ENCODE assay signal across 12 cellular contexts in genomic region chr10:82736305-82736704, GRCh38.
DNase-seq lines count a peak whose midpoint lies in the region.
"Had no signal": no experiment of that assay in that cellular context is flagged by ENCODE, and none has a peak within 500 bp of the region (broad histone marks: within the 10 kb centered on the region; RNA-seq: fewer than 3 reads in every experiment).

No MANE protein-coding gene starts in this region.

- H2AFZ ChIP-seq in neuronal stem cell (ENCODE audit: low read length) = peak overlapping the region; percentile 11
- H2AFZ ChIP-seq: GM23248 had no signal

- H3K18ac ChIP-seq in neuronal stem cell (ENCODE audit: low read length) = no peak overlapping the region

- no peaks in the 10 kb centered on the region for H3K9me3 ChIP-seq in BLaER1
- no peaks in the 10 kb centered on the region for H3K9me3 ChIP-seq in neuronal stem cell (replicated peaks in 1 of 2; ENCODE audit: control insufficient read depth in 2 of 2, insufficient read depth in 1 of 2, low read depth in 1 of 2, low read length in 2 of 2)

- H2BK5ac ChIP-seq in neuronal stem cell (ENCODE audit: low read length) = no peak overlapping the region

- H3K23ac ChIP-seq in neuronal stem cell (ENCODE audit: low read depth, low read length, poor library complexity) = no peak overlapping the region

- no peak overlapping the region for H2AK5ac ChIP-seq in neuronal stem cell (ENCODE audit: low read depth, low read length)

- H2BK120ac ChIP-seq in neuronal stem cell (ENCODE audit: low read depth, low read length) = no peak overlapping the region

- H3K14ac ChIP-seq in neuronal stem cell (ENCODE audit: low read length) = no peak overlapping the region

- H3K4me1 ChIP-seq in BLaER1 (peaks cover 13% of the 10 kb centered on the region; the same call in 1 of the 2 replicates), neuronal stem cell (ENCODE audit: control insufficient read depth in 2 of 2, insufficient read depth in 1 of 2, low read depth in 1 of 2, low read length in 2 of 2) (peaks cover 3 to 4% of the 10 kb centered on the region in 2 donors)

- no peak overlapping the region for H4K91ac ChIP-seq in neuronal stem cell (ENCODE audit: low read depth, low read length, poor library complexity)

- no peaks in the 10 kb centered on the region for H4K20me1 ChIP-seq in BLaER1

- peak overlapping the region; percentile 62 for H3K4me2 ChIP-seq in BLaER1
- no peak overlapping the region for H3K4me2 ChIP-seq in neuronal stem cell (ENCODE audit: insufficient read depth, low read length, poor library complexity, severe bottlenecking)

- no peak overlapping the region for H3K27ac ChIP-seq in BLaER1
- no peak overlapping the region for H3K27ac ChIP-seq in neuronal stem cell (replicated peaks; ENCODE audit: low read length)
- H3K27ac ChIP-seq: 22Rv1, GM23248 had no signal

- no peak overlapping the region for H3K9ac ChIP-seq in BLaER1
- no peak overlapping the region for H3K9ac ChIP-seq in neuronal stem cell (ENCODE audit: low read depth, low read length, poor library complexity)
- H3K9ac ChIP-seq: GM23248 had no signal

- DNase-seq in NCI-H69 (lab: John Stamatoyannopoulos, UW) = peak; percentile 28
- DNase-seq in astrocyte of the hippocampus (ENCODE audit: low read depth, low spot score) = peak; percentile 7
- DNase-seq in neuronal stem cell (ENCODE audit: low spot score) = no peak
- DNase-seq in SIG-M5 (lab: John Stamatoyannopoulos, UW) = no peak
- no peak for DNase-seq in HuH-7 (ENCODE audit: low spot score)
- DNase-seq in NCI-H82 treated with DMSO at 0.1 percent for 48 hours (lab: John Stamatoyannopoulos, UW; ENCODE audit: unreplicated experiment) = no peak
- DNase-seq: CD4-positive, CD25-positive, alpha-beta regulatory T cell; DMS53; GM23248 had no signal

- no peak overlapping the region for H2BK12ac ChIP-seq in neuronal stem cell (ENCODE audit: low read length)

- no peak overlapping the region for H4K8ac ChIP-seq in neuronal stem cell (ENCODE audit: low read depth, low read length)

- H3K4me3 ChIP-seq in BLaER1 (no peak overlapping the region), neuronal stem cell (ENCODE audit: low read length in 2 of 2) (no peak overlapping the region)
- H3K4me3 ChIP-seq: GM23248, K562 had no signal

- no peaks in the 10 kb centered on the region for H3K79me1 ChIP-seq in neuronal stem cell (ENCODE audit: low read depth, low read length)

- H3K4ac ChIP-seq in neuronal stem cell (ENCODE audit: low read length) = no peak overlapping the region

- H3K36me3 ChIP-seq in BLaER1 = no peaks in the 10 kb centered on the region
- H3K36me3 ChIP-seq in neuronal stem cell (replicated peaks in 1 of 2; ENCODE audit: control insufficient read depth in 2 of 2, insufficient read depth in 2 of 2, low read length in 2 of 2) = no peaks in the 10 kb centered on the region

- H3K27me3 ChIP-seq in BLaER1 = no peaks in the 10 kb centered on the region
- no peaks in the 10 kb centered on the region for H3K27me3 ChIP-seq in neuronal stem cell (ENCODE audit: control insufficient read depth in 3 of 3, insufficient read depth in 3 of 3, low read depth in 1 of 3, low read length in 3 of 3)

- no peak overlapping the region for H2BK15ac ChIP-seq in neuronal stem cell (ENCODE audit: low read length)

- no CpG with 5 or more reads among the region's 1 CpG for WGBS in neuronal stem cell (ENCODE audit: extremely low coverage in 2 of 2, insufficient read length in 2 of 2, insufficient replicate concordance in 1 of 2), 2 donors

Comparison
In these comparisons a context has a peak if more than half of its experiments do, and no peak if none do; other contexts are left out.
1. DNase-seq: peak in NCI-H69 (single experiment) and astrocyte of the hippocampus (single experiment); none in neuronal stem cell (single experiment), SIG-M5 (single experiment), HuH-7 (single experiment) and NCI-H82 treated with DMSO at 0.1 percent for 48 hours (single experiment).